Comparison of ENCODE assay signal across 1 cellular context in genomic region chr2:229921101-229921891, GRCh38.
A peak's percentile ranks its signal among the peaks of the same experiment; 100 is the strongest.
TF ChIP-seq lines count a peak whose summit lies in the region.

No MANE protein-coding gene starts in this region.

TF ChIP-seq in IMR-90, 13 proteins besides CTCF, POLR2A, EP300 and RAD21:
- TF ChIP-seq CHD1 (IDR thresholded peaks at IDR 0.05; ENCODE audit: low read depth, low read length) (no peak), NFE2L2 (IDR thresholded peaks at IDR 0.05; ENCODE audit: low read depth, low read length) (no peak), RFX5 (IDR thresholded peaks at IDR 0.05; ENCODE audit: low read depth, low read length) (no peak), SMC3 (IDR thresholded peaks at IDR 0.05; ENCODE audit: low read depth, low read length) (no peak), BHLHE40 (IDR thresholded peaks at IDR 0.05; ENCODE audit: low read depth, low read length) (no peak), MAZ (IDR thresholded peaks at IDR 0.05; ENCODE audit: borderline replicate concordance, low read depth, low read length) (0 out of 2 replicates have a peak, but pooled peaks have one; percentile 33), CEBPB (IDR thresholded peaks at IDR 0.05; ENCODE audit: low read depth, low read length) (0 out of 2 replicates have a peak, but pooled peaks have one; percentile 10), MAFK (IDR thresholded peaks at IDR 0.05; ENCODE audit: low read depth, low read length) (no peak), MXI1 (IDR thresholded peaks at IDR 0.05; ENCODE audit: borderline replicate concordance, low read depth, low read length) (no peak), USF2 (IDR thresholded peaks at IDR 0.05; ENCODE audit: low read depth, low read length) (no peak), ELK1 (IDR thresholded peaks at IDR 0.05; ENCODE audit: borderline replicate concordance, low read depth, low read length) (no peak), RCOR1 (IDR thresholded peaks at IDR 0.05; ENCODE audit: insufficient replicate concordance, low read length) (no peak), FOS (IDR thresholded peaks at IDR 0.05; ENCODE audit: low read depth, low read length) (no peak)
TF ChIP-seq in IMR-90: peak in this region for 2.
